ENCODE assay signal across 8 cellular contexts in the genomic region with DNA sequence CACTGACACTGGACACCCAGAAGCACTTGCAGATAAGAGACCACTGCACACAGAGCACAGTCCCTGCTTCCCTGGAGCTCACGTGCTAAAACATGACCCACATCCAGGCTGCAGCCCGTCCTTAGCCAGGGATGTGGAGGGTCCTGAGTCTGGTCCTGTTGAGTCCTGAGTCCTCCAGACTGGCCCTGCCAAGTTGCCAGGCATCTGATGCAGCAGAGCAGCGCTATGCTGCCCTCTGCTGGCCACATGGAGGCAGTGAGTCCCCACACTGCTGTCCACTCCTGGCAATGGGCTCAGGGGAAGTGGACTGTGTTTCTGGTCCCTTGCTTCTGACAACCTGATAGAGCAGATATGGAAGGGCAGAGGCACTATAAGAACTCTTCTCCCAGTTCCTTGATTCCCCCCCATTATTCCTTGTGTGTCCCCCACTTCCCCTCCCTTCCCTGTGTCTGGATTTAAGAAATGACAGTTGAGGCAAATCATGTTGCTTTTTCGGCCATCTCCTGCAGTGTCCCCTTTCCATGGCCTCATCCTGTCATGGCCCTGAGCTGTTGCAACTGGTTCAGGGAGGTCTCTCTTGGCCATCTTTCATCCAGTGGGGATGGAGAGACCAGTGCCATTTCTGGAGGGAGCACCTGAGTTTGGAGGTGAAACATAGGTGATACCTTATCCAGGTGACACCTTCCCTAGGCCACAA.
A peak's percentile ranks its signal among the peaks of the same experiment; 100 is the strongest.
DNase-seq lines count a peak whose midpoint lies in the region; ATAC-seq and TF ChIP-seq lines count a peak whose summit lies in the region.

No MANE protein-coding gene starts in this region.

- H3K9me3 Mint-ChIP-seq in HFFc6, result no peaks in the 10 kb centered on the region

- H3K27ac Mint-ChIP-seq in HFFc6, result no peak overlapping the region

- peak; percentile 70 to 71 for ATAC-seq in activated CD4-positive, CD25-positive, alpha-beta regulatory T cell treated with anti-CD3 and anti-CD28 coated beads, Interleukin-2, amount 50 U/mL, for 24 hours
- ATAC-seq in GM19328 (IDR thresholded peaks at IDR 0.05; ENCODE audit: unreplicated experiment), result no peak

- TF ChIP-seq CTCF in HFFc6 (IDR thresholded peaks at IDR 0.05), result peak; percentile 99

- peaks cover 4% of the 10 kb centered on the region for H3K27me3 Mint-ChIP-seq in HFFc6 (ENCODE audit: insufficient read depth)

- peak; percentile 78 for DNase-seq in EL
- DNase-seq in HFFc6, result peak; percentile 60
- DNase-seq in NCI-H2196 treated with DMSO at 0.1 percent for 48 hours (lab: John Stamatoyannopoulos, UW; ENCODE audit: unreplicated experiment), result peak; percentile 53
- peak; percentile 54 for DNase-seq in central memory CD4-positive, alpha-beta T cell
- peak; percentile 42 for DNase-seq in kidney glomerular epithelial cell (lab: John Stamatoyannopoulos, UW)
- peak; percentile 67 for DNase-seq in stimulated activated CD4-positive, alpha-beta T cell treated with anti-CD3 and anti-CD28 coated beads, Interleukin-1b, Interleukin-23, amount 100 ng/mL, for 48 hours

- no peak overlapping the region for H3K4me3 Mint-ChIP-seq in HFFc6

- H3K36me3 Mint-ChIP-seq in HFFc6 (ENCODE audit: low read depth), result peaks cover 5% of the 10 kb centered on the region; the same call in 1 of the 2 replicates

- H3K4me1 Mint-ChIP-seq in HFFc6 (ENCODE audit: low read depth), result peaks cover 11% of the 10 kb centered on the region
